ENCODE assay signal across 29 cellular contexts in genomic region chr5:75524591-75524990, GRCh38. TPM values are rescaled to one million over a fixed set of nuclear protein-coding genes. Genes with fewer than 3 reads are reported as not detected.
DNase-seq lines count a peak whose midpoint lies in the region; ATAC-seq, FAIRE-seq and TF ChIP-seq lines count a peak whose summit lies in the region.
"Had no signal": no experiment of that assay in that cellular context is flagged by ENCODE, and none has a peak within 500 bp of the region (broad histone marks: within the 10 kb centered on the region; RNA-seq: fewer than 3 reads in every experiment).

No MANE protein-coding gene starts in this region.

- no peaks in the 10 kb centered on the region for H3F3A ChIP-seq in smooth muscle cell (ENCODE audit: low read depth)

- no peak overlapping the region for H2AFZ ChIP-seq in smooth muscle cell (ENCODE audit: low read depth)

- no peak for ATAC-seq in CD4-positive, alpha-beta T cell (ENCODE audit: poor library complexity)
- no peak for ATAC-seq in naive thymus-derived CD4-positive, alpha-beta T cell
- ATAC-seq: left ventricle myocardium superior; natural killer cell treated with Interleukin-12 subunit alpha and Interleukin-12 subunit beta and Interleukin-15 and Interleukin-18, amount 100 ng/mL, for 72 hours had no signal

- H3K36me3 Mint-ChIP-seq in CD4-positive, alpha-beta T cell (ENCODE audit: low read depth), result peaks cover 32% of the 10 kb centered on the region
- H3K36me3 Mint-ChIP-seq in activated T-helper 2 cell treated with anti-CD3 and anti-CD28 coated beads, Interferon-gamma antibody, Interleukin-2, Interleukin-4, amounts not matched to agents 10 μg/mL and 5 μg/mL and 100 μg/mL, durations not matched to agents 14 hours and 24 hours and 36 hours (ENCODE audit: low read depth), result peaks cover 51% of the 10 kb centered on the region
- H3K36me3 Mint-ChIP-seq in naive thymus-derived CD4-positive, alpha-beta T cell, result peaks cover 7 to 28% (median 21%) of the 10 kb centered on the region in 5 donors

- peak; percentile 4 for FAIRE-seq in GM19239 (lab: Jason Lieb, UNC)
- FAIRE-seq: keratinocyte, RCC 7860 had no signal

- POLR2A ChIA-PET in CD4-positive, alpha-beta T cell (lab: Charles Lee), result no interaction called here
- POLR2A ChIA-PET in naive thymus-derived CD4-positive, alpha-beta T cell (lab: Charles Lee), result no interaction called here

- no peaks in the 10 kb centered on the region for H3K36me3 ChIP-seq in naive thymus-derived CD4-positive, alpha-beta T cell (ENCODE audit: control insufficient read depth in 2 of 3, insufficient read depth in 3 of 3, low read length in 3 of 3)
- peaks cover 10% of the 10 kb centered on the region for H3K36me3 ChIP-seq in smooth muscle cell (ENCODE audit: low read depth)
- H3K36me3 ChIP-seq: ovary had no signal

- peaks cover 51% of the 10 kb centered on the region for H3K4me1 Mint-ChIP-seq in CD4-positive, alpha-beta T cell (ENCODE audit: low read depth)
- peaks cover 42% of the 10 kb centered on the region for H3K4me1 Mint-ChIP-seq in activated T-helper 2 cell treated with anti-CD3 and anti-CD28 coated beads, Interferon-gamma antibody, Interleukin-2, Interleukin-4, amounts not matched to agents 10 μg/mL and 5 μg/mL and 100 μg/mL, durations not matched to agents 14 hours and 24 hours and 36 hours (ENCODE audit: low read depth)
- H3K4me1 Mint-ChIP-seq in naive thymus-derived CD4-positive, alpha-beta T cell, result peaks cover 20 to 49% (median 42%) of the 10 kb centered on the region in 7 donors

- no peak for DNase-seq in CD4-positive, alpha-beta T cell
- DNase-seq in GM19239 (ENCODE audit: insufficient read length, low spot score), result no peak
- DNase-seq in activated T-helper 2 cell treated with anti-CD3 and anti-CD28 coated beads, Interferon-gamma antibody, Interleukin-2, Interleukin-4, amounts not matched to agents 10 μg/mL and 5 μg/mL and 100 μg/mL, durations not matched to agents 14 hours and 24 hours and 36 hours (ENCODE audit: low spot score), result no peak
- DNase-seq in naive thymus-derived CD4-positive, alpha-beta T cell, result no peak
- no peak for DNase-seq in superior temporal gyrus (ENCODE audit: extremely low spot score)
- no peak for DNase-seq in smooth muscle cell (lab: John Stamatoyannopoulos, UW; ENCODE audit: unreplicated experiment)
- DNase-seq in midbrain (lab: John Stamatoyannopoulos, UW), result no peak
- DNase-seq: activated CD4-positive, alpha-beta T cell treated with anti-CD3 and anti-CD28 coated beads, Interleukin-2, amount 50 U/mL, for 4 hours; activated CD4-positive, CD25-positive, alpha-beta regulatory T cell; activated CD8-positive, alpha-beta memory T cell treated with anti-CD3 and anti-CD28 coated beads, Interleukin-2, amount 50 U/mL, for 48 hours; activated gamma-delta T cell; amygdala; CD4-positive, alpha-beta memory T cell; DMS153; effector CD8-positive, alpha-beta T cell; HCEC 1CT; left ventricle myocardium superior; NCI-H1105 treated with DMSO at 0.1 percent for 48 hours; NCI-H2029; NCI-H526 treated with DMSO at 0.1 percent for 48 hours; ovary; retina; small intestine; stimulated activated CD4-positive, alpha-beta T cell treated with anti-CD3 and anti-CD28 coated beads, Interleukin-1b, Interleukin-23, amount 100 ng/mL, for 48 hours; stimulated activated CD8-positive, alpha-beta memory T cell treated with anti-CD3 and anti-CD28 coated beads, Interleukin-4, amount 100 ng/mL, for 48 hours had no signal

- peaks cover 0 to 9% of the 10 kb centered on the region in 2 donors for H3K4me1 ChIP-seq in naive thymus-derived CD4-positive, alpha-beta T cell (ENCODE audit: control insufficient read depth in 2 of 2, insufficient read depth in 2 of 2, low read length in 2 of 2)
- no peaks in the 10 kb centered on the region for H3K4me1 ChIP-seq in smooth muscle cell (ENCODE audit: low read depth)

- H3K27ac Mint-ChIP-seq in CD4-positive, alpha-beta T cell, result peak overlapping the region; percentile 7
- H3K27ac Mint-ChIP-seq in activated T-helper 2 cell treated with anti-CD3 and anti-CD28 coated beads, Interferon-gamma antibody, Interleukin-2, Interleukin-4, amounts not matched to agents 10 μg/mL and 5 μg/mL and 100 μg/mL, durations not matched to agents 14 hours and 24 hours and 36 hours, result peak overlapping the region; percentile 25
- H3K27ac Mint-ChIP-seq in naive thymus-derived CD4-positive, alpha-beta T cell, result peak overlapping the region in 5 of 9 donors; percentile 44 to 63 (median 51)
- H3K27ac Mint-ChIP-seq: natural killer cell treated with Interleukin-12 subunit alpha and Interleukin-12 subunit beta and Interleukin-15 and Interleukin-18, amount 100 ng/mL, for 72 hours; type B pancreatic cell had no signal

- 59% methylated on average over 1 of the region's 1 CpG for WGBS in smooth muscle cell (ENCODE audit: low lambda C conversion rate)

- CTCF ChIA-PET in CD4-positive, alpha-beta T cell (lab: Charles Lee), result no interaction called here
- CTCF ChIA-PET in naive thymus-derived CD4-positive, alpha-beta T cell (lab: Charles Lee), result no interaction called here

- H3K9me3 Mint-ChIP-seq in CD4-positive, alpha-beta T cell, result peaks cover 7% of the 10 kb centered on the region
- H3K9me3 Mint-ChIP-seq in activated T-helper 2 cell treated with anti-CD3 and anti-CD28 coated beads, Interferon-gamma antibody, Interleukin-2, Interleukin-4, amounts not matched to agents 10 μg/mL and 5 μg/mL and 100 μg/mL, durations not matched to agents 14 hours and 24 hours and 36 hours, result peaks cover 25% of the 10 kb centered on the region
- peaks cover 0 to 28% (median 14%) of the 10 kb centered on the region in 11 donors for H3K9me3 Mint-ChIP-seq in naive thymus-derived CD4-positive, alpha-beta T cell
- H3K9me3 Mint-ChIP-seq: natural killer cell treated with Interleukin-12 subunit alpha and Interleukin-12 subunit beta and Interleukin-15 and Interleukin-18, amount 100 ng/mL, for 72 hours had no signal

- H3K4me2 ChIP-seq in smooth muscle cell, result no peak overlapping the region

- peaks cover 97% of the 10 kb centered on the region for H3K79me2 ChIP-seq in smooth muscle cell (ENCODE audit: low read depth)

- no peak overlapping the region for H3K4me3 Mint-ChIP-seq in CD4-positive, alpha-beta T cell
- H3K4me3 Mint-ChIP-seq in activated T-helper 2 cell treated with anti-CD3 and anti-CD28 coated beads, Interferon-gamma antibody, Interleukin-2, Interleukin-4, amounts not matched to agents 10 μg/mL and 5 μg/mL and 100 μg/mL, durations not matched to agents 14 hours and 24 hours and 36 hours (ENCODE audit: low read depth), result no peak overlapping the region
- H3K4me3 Mint-ChIP-seq in naive thymus-derived CD4-positive, alpha-beta T cell, result peak overlapping the region in 1 of 10 donors; percentile 12
- H3K4me3 Mint-ChIP-seq: natural killer cell treated with Interleukin-12 subunit alpha and Interleukin-12 subunit beta and Interleukin-15 and Interleukin-18, amount 100 ng/mL, for 72 hours; type B pancreatic cell had no signal

- no peak overlapping the region for H3K9ac ChIP-seq in smooth muscle cell (ENCODE audit: low read depth)

- intact Hi-C loops in CD4-positive, alpha-beta T cell (cut with DNase I, micrococcal nuclease), result no loop called here
- intact Hi-C loops in activated T-helper 2 cell treated with anti-CD3 and anti-CD28 coated beads, Interferon-gamma antibody, Interleukin-2, Interleukin-4, amounts not matched to agents 10 μg/mL and 5 μg/mL and 100 μg/mL, durations not matched to agents 14 hours and 24 hours and 36 hours (cut with micrococcal nuclease), result loop anchor here (1.0 kb wide), 1 partner anchor 43 kb away; no protein-coding TSS in a partner anchor
- intact Hi-C loops in naive thymus-derived CD4-positive, alpha-beta T cell (cut with micrococcal nuclease), result loop anchor here in 1 of 2 donors (2.0 kb wide), 1 partner anchor 14 kb away; the partner anchor contains the start of genes CERT1 and POLK

- H3K9me3 ChIP-seq in CD4-positive, alpha-beta T cell (ENCODE audit: control insufficient read depth, low read length), result peaks cover 17% of the 10 kb centered on the region
- H3K9me3 ChIP-seq in naive thymus-derived CD4-positive, alpha-beta T cell (ENCODE audit: control insufficient read depth in 2 of 3, low read length in 3 of 3), result peaks cover 0 to 17% (median 7%) of the 10 kb centered on the region in 3 experiments
- H3K9me3 ChIP-seq in smooth muscle cell (replicated peaks; ENCODE audit: low read depth), result peaks cover 12% of the 10 kb centered on the region
- H3K9me3 ChIP-seq: ovary had no signal

- H3K27ac ChIP-seq in CD4-positive, alpha-beta T cell (ENCODE audit: low read depth, low read length), result no peak overlapping the region
- H3K27ac ChIP-seq in naive thymus-derived CD4-positive, alpha-beta T cell (ENCODE audit: low read depth, low read length), result no peak overlapping the region
- no peak overlapping the region for H3K27ac ChIP-seq in smooth muscle cell (ENCODE audit: low read depth)
- H3K27ac ChIP-seq: ovary had no signal

- TF ChIP-seq CTCF in CD4-positive, alpha-beta T cell (IDR thresholded peaks at IDR 0.05), result no peak
- TF ChIP-seq CTCF in smooth muscle cell (IDR thresholded peaks at IDR 0.05; ENCODE audit: borderline replicate concordance, insufficient read depth, poor library complexity, severe bottlenecking), result no peak

- no peaks in the 10 kb centered on the region for H3K27me3 ChIP-seq in CD4-positive, alpha-beta T cell (ENCODE audit: control insufficient read depth, insufficient read depth, low read length)
- no peaks in the 10 kb centered on the region for H3K27me3 ChIP-seq in naive thymus-derived CD4-positive, alpha-beta T cell (ENCODE audit: control insufficient read depth in 2 of 2, insufficient read depth in 2 of 2, low read length in 2 of 2)
- no peaks in the 10 kb centered on the region for H3K27me3 ChIP-seq in smooth muscle cell (ENCODE audit: low read depth)
- H3K27me3 ChIP-seq: ovary had no signal

- H3K4me3 ChIP-seq in naive thymus-derived CD4-positive, alpha-beta T cell (ENCODE audit: low read length), result no peak overlapping the region
- no peak overlapping the region for H3K4me3 ChIP-seq in smooth muscle cell
- H3K4me3 ChIP-seq: ovary had no signal

- peaks cover 52% of the 10 kb centered on the region for H4K20me1 ChIP-seq in smooth muscle cell (ENCODE audit: low read depth)

- no peaks in the 10 kb centered on the region for H3K27me3 Mint-ChIP-seq in CD4-positive, alpha-beta T cell
- no peaks in the 10 kb centered on the region for H3K27me3 Mint-ChIP-seq in activated T-helper 2 cell treated with anti-CD3 and anti-CD28 coated beads, Interferon-gamma antibody, Interleukin-2, Interleukin-4, amounts not matched to agents 10 μg/mL and 5 μg/mL and 100 μg/mL, durations not matched to agents 14 hours and 24 hours and 36 hours (ENCODE audit: low read depth)
- no peaks in the 10 kb centered on the region for H3K27me3 Mint-ChIP-seq in naive thymus-derived CD4-positive, alpha-beta T cell
- H3K27me3 Mint-ChIP-seq: CD4-positive, alpha-beta memory T cell; natural killer cell treated with Interleukin-12 subunit alpha and Interleukin-12 subunit beta and Interleukin-15 and Interleukin-18, amount 100 ng/mL, for 72 hours; type B pancreatic cell had no signal

RNA-seq across cellular contexts. Expression of gene POLK, which starts 12.9 kb away (rescaled TPM):
- total RNA-seq in CD4-positive, alpha-beta T cell, result 10 to 100 TPM; 10.0 to 10.3 TPM
- total RNA-seq in activated T-helper 2 cell treated with anti-CD3 and anti-CD28 coated beads, Interferon-gamma antibody, Interleukin-2, Interleukin-4, amounts not matched to agents 10 μg/mL and 5 μg/mL and 100 μg/mL, durations not matched to agents 14 hours and 24 hours and 36 hours, result 41.4 and 42.6 TPM in 2 replicates
- total RNA-seq in naive thymus-derived CD4-positive, alpha-beta T cell, result 10 to 100 TPM; 20.6 to 36.6 (median 24.9) TPM
- 10 to 100 TPM; 16.7 to 22.5 TPM for polyA plus RNA-seq in naive thymus-derived CD4-positive, alpha-beta T cell
- total RNA-seq in smooth muscle cell, result 31.6 and 36.5 TPM in 2 replicates
- polyA plus RNA-seq in smooth muscle cell, result 12.8 and 15.0 TPM in 2 replicates

RNA-seq across cellular contexts. Expression of gene CERT1, which starts 13.2 kb away (rescaled TPM):
- total RNA-seq in CD4-positive, alpha-beta T cell, result 10 to 100 TPM; 26.5 to 28.7 TPM
- 38.6 and 43.7 TPM in 2 replicates for total RNA-seq in activated T-helper 2 cell treated with anti-CD3 and anti-CD28 coated beads, Interferon-gamma antibody, Interleukin-2, Interleukin-4, amounts not matched to agents 10 μg/mL and 5 μg/mL and 100 μg/mL, durations not matched to agents 14 hours and 24 hours and 36 hours
- 10 to 100 TPM; 34.4 to 60.4 (median 39.3) TPM for total RNA-seq in naive thymus-derived CD4-positive, alpha-beta T cell
- polyA plus RNA-seq in naive thymus-derived CD4-positive, alpha-beta T cell, result 10 to 100 TPM; 13.3 to 18.8 TPM
- total RNA-seq in smooth muscle cell, result 31.0 and 35.4 TPM in 2 replicates
- polyA plus RNA-seq in smooth muscle cell, result 9.1 and 16.8 TPM in 2 replicates
